Comparison of ENCODE assay signal across 14 cellular contexts in the genomic region with DNA sequence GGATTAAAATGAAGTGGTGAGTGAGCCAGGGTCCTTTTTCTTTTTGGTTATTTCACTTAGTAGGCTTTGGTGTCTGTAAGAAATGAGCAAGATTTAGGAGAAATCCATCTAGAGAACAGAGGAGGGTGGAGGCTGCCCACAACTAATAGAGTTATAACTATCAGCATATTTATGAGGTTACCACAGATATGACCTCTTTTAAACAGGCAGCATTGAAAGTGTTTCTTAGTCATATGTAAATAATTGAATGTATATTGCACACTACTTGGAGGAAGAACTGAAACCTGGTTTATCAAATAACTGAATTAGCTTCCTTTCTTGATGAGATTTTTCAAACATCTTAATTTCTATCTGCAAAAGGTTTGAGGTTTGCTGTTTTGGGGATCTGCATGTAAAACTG.
A peak's percentile ranks its signal among the peaks of the same experiment; 100 is the strongest.
DNase-seq lines count a peak whose midpoint lies in the region; ATAC-seq, FAIRE-seq and TF ChIP-seq lines count a peak whose summit lies in the region.
"Had no signal": no experiment of that assay in that cellular context is flagged by ENCODE, and none has a peak within 500 bp of the region (broad histone marks: within the 10 kb centered on the region; RNA-seq: fewer than 3 reads in every experiment).

No MANE protein-coding gene starts in this region.

- H3K79me2 ChIP-seq in astrocyte (ENCODE audit: insufficient read depth, low read length) (no peaks in the 10 kb centered on the region), PC-3 (ENCODE audit: low read length) (no peaks in the 10 kb centered on the region)

- H3K9me3 Mint-ChIP-seq in astrocyte (ENCODE audit: unreplicated experiment) (peaks cover 7% of the 10 kb centered on the region), mesothelial cell of epicardium (peaks cover 6% of the 10 kb centered on the region)
- H3K9me3 Mint-ChIP-seq in stimulated activated naive B cell treated with anti-CD40 and anti-IgM and Interleukin-4, amounts not matched to agents 10 μg/mL and 1 μg/mL and 100 μg/mL, for 72 hours, result peaks cover 0 to 1% of the 10 kb centered on the region in 2 donors

- no peak overlapping the region for H3K4me3 Mint-ChIP-seq in astrocyte (ENCODE audit: unreplicated experiment)
- H3K4me3 Mint-ChIP-seq in mesothelial cell of epicardium, result no peak overlapping the region
- H3K4me3 Mint-ChIP-seq in stimulated activated naive B cell treated with anti-CD40 and anti-IgM and Interleukin-4, amounts not matched to agents 10 μg/mL and 1 μg/mL and 100 μg/mL, for 72 hours, result no peak overlapping the region
- H3K4me3 Mint-ChIP-seq: CD4-positive, CD25-positive, alpha-beta regulatory T cell had no signal

- H3K27ac ChIP-seq in astrocyte (ENCODE audit: low read depth, low read length), result no peak overlapping the region
- H3K27ac ChIP-seq in PC-3 (ENCODE audit: low read length), result no peak overlapping the region
- H3K27ac ChIP-seq: BLaER1 treated with 17β-estradiol and CSF1 and Interleukin-3, amounts not matched to agents 10 nM and 100 nM had no signal

- no peaks in the 10 kb centered on the region for H3K4me1 ChIP-seq in astrocyte (ENCODE audit: insufficient read depth, low read length)
- H3K4me1 ChIP-seq in PC-3 (ENCODE audit: insufficient read depth, low read length), result no peaks in the 10 kb centered on the region
- H3K4me1 ChIP-seq: BLaER1 treated with 17β-estradiol and CSF1 and Interleukin-3, amounts not matched to agents 10 nM and 100 nM had no signal

- H3K36me3 Mint-ChIP-seq in astrocyte (ENCODE audit: low read depth, unreplicated experiment) (peaks cover 4% of the 10 kb centered on the region), mesothelial cell of epicardium (no peaks in the 10 kb centered on the region)
- no peaks in the 10 kb centered on the region for H3K36me3 Mint-ChIP-seq in stimulated activated naive B cell treated with anti-CD40 and anti-IgM and Interleukin-4, amounts not matched to agents 10 μg/mL and 1 μg/mL and 100 μg/mL, for 72 hours
- H3K36me3 Mint-ChIP-seq: CD4-positive, CD25-positive, alpha-beta regulatory T cell had no signal

- intact Hi-C loops in PC-3 (cut with micrococcal nuclease), result no loop called here

- peak; percentile 26 for DNase-seq in HCEC 1CT
- peak; percentile 2 for DNase-seq in astrocyte (ENCODE audit: low read depth)
- no peak for DNase-seq in mesothelial cell of epicardium (ENCODE audit: low spot score in 2 of 2, unreplicated experiment in 2 of 2)
- no peak for DNase-seq in stimulated activated naive B cell treated with anti-CD40 and anti-IgM and Interleukin-4, amounts not matched to agents 10 μg/mL and 1 μg/mL and 100 μg/mL, for 72 hours
- no peak for DNase-seq in activated CD8-positive, alpha-beta memory T cell treated with anti-CD3 and anti-CD28 coated beads for 24 hours
- no peak for DNase-seq in PC-3
- no peak for DNase-seq in COR-L47 (lab: John Stamatoyannopoulos, UW)
- DNase-seq: ACHN; Calu3; CD4-positive, CD25-positive, alpha-beta regulatory T cell; DMS 273 treated with DMSO at 0.1 percent for 48 hours had no signal

- H3K9ac ChIP-seq in astrocyte (ENCODE audit: low read length) (no peak overlapping the region), PC-3 (ENCODE audit: low read length) (no peak overlapping the region)
- H3K9ac ChIP-seq: BLaER1 treated with 17β-estradiol and CSF1 and Interleukin-3, amounts not matched to agents 10 nM and 100 nM had no signal

- H3F3A ChIP-seq in PC-3 (ENCODE audit: low read length, unreplicated experiment), result no peaks in the 10 kb centered on the region

- BruUV-seq in PC-3 (replicated peaks; lab: Mats Ljungman, UMichigan), result no TSS peak

- H2AFZ ChIP-seq in astrocyte (ENCODE audit: low read depth, low read length), result no peak overlapping the region
- no peak overlapping the region for H2AFZ ChIP-seq in PC-3 (ENCODE audit: low read length)

- ATAC-seq in stimulated activated naive B cell treated with anti-CD40 and anti-IgM and Interleukin-4, amounts not matched to agents 10 μg/mL and 1 μg/mL and 100 μg/mL, for 72 hours (replicated peaks), result peak; percentile 53 to 55
- no peak for ATAC-seq in PC-3

- H3K27me3 Mint-ChIP-seq in astrocyte (ENCODE audit: low read depth, unreplicated experiment) (no peaks in the 10 kb centered on the region), mesothelial cell of epicardium (ENCODE audit: low read depth) (no peaks in the 10 kb centered on the region)
- peaks cover 3 to 19% of the 10 kb centered on the region in 2 donors for H3K27me3 Mint-ChIP-seq in stimulated activated naive B cell treated with anti-CD40 and anti-IgM and Interleukin-4, amounts not matched to agents 10 μg/mL and 1 μg/mL and 100 μg/mL, for 72 hours

- H3K36me3 ChIP-seq in astrocyte (ENCODE audit: insufficient read depth, low read length), result no peaks in the 10 kb centered on the region
- H3K36me3 ChIP-seq in PC-3 (ENCODE audit: low read depth, low read length), result no peaks in the 10 kb centered on the region
- H3K36me3 ChIP-seq: BLaER1 treated with 17β-estradiol and CSF1 and Interleukin-3, amounts not matched to agents 10 nM and 100 nM had no signal

- POLR2A ChIA-PET in PC-3 (lab: Charles Lee; ENCODE audit: unreplicated experiment), result no interaction called here

- H3K27me3 ChIP-seq in astrocyte (ENCODE audit: insufficient read depth, low read length) (no peaks in the 10 kb centered on the region), PC-3 (ENCODE audit: low read length) (peaks cover 27% of the 10 kb centered on the region)
- H3K27me3 ChIP-seq: BLaER1 treated with 17β-estradiol and CSF1 and Interleukin-3, amounts not matched to agents 10 nM and 100 nM had no signal

- no peaks in the 10 kb centered on the region for H3K4me1 Mint-ChIP-seq in astrocyte (ENCODE audit: low read depth, unreplicated experiment)
- H3K4me1 Mint-ChIP-seq in mesothelial cell of epicardium, result peaks cover 40% of the 10 kb centered on the region
- no peaks in the 10 kb centered on the region for H3K4me1 Mint-ChIP-seq in stimulated activated naive B cell treated with anti-CD40 and anti-IgM and Interleukin-4, amounts not matched to agents 10 μg/mL and 1 μg/mL and 100 μg/mL, for 72 hours
- H3K4me1 Mint-ChIP-seq: CD4-positive, CD25-positive, alpha-beta regulatory T cell had no signal

- TF ChIP-seq CTCF in astrocyte (IDR thresholded peaks at IDR 0.05; ENCODE audit: insufficient read depth, low read depth, low read length) (no peak), mesothelial cell of epicardium (IDR thresholded peaks at IDR 0.05; ENCODE audit: unreplicated experiment) (no peak), PC-3 (conservative IDR thresholded peaks at IDR 0.05; ENCODE audit: low read depth, low read length) (no peak)

- H3K9me2 ChIP-seq in PC-3 (replicated peaks; ENCODE audit: low read length), result no peaks in the 10 kb centered on the region

- H3K4me3 ChIP-seq in astrocyte (ENCODE audit: insufficient read depth, low read depth, low read length), result no peak overlapping the region
- H3K4me3 ChIP-seq in PC-3 (ENCODE audit: low read length), result no peak overlapping the region
- H3K4me3 ChIP-seq: BLaER1 treated with 17β-estradiol and CSF1 and Interleukin-3, amounts not matched to agents 10 nM and 100 nM had no signal

- CTCF ChIA-PET in PC-3 (lab: Charles Lee), result no interaction called here

- no peaks in the 10 kb centered on the region for H3K9me3 ChIP-seq in astrocyte (ENCODE audit: insufficient read depth, low read depth, low read length)
- no peaks in the 10 kb centered on the region for H3K9me3 ChIP-seq in PC-3 (ENCODE audit: low read length)

- H3K4me2 ChIP-seq in astrocyte (ENCODE audit: low read length) (no peak overlapping the region), PC-3 (ENCODE audit: low read length) (no peak overlapping the region)
- H3K4me2 ChIP-seq: BLaER1 treated with 17β-estradiol and CSF1 and Interleukin-3, amounts not matched to agents 10 nM and 100 nM had no signal

- no peak for FAIRE-seq in astrocyte (lab: Jason Lieb, UNC)
- FAIRE-seq: GM12892, H54 had no signal

- H4K20me1 ChIP-seq in astrocyte (ENCODE audit: insufficient read depth, low read length), result no peaks in the 10 kb centered on the region
- no peaks in the 10 kb centered on the region for H4K20me1 ChIP-seq in PC-3 (ENCODE audit: low read length)
- H4K20me1 ChIP-seq: BLaER1 treated with 17β-estradiol and CSF1 and Interleukin-3, amounts not matched to agents 10 nM and 100 nM had no signal

- H3K27ac Mint-ChIP-seq in astrocyte (ENCODE audit: unreplicated experiment) (no peak overlapping the region), mesothelial cell of epicardium (peak overlapping the region; percentile 39)
- H3K27ac Mint-ChIP-seq in stimulated activated naive B cell treated with anti-CD40 and anti-IgM and Interleukin-4, amounts not matched to agents 10 μg/mL and 1 μg/mL and 100 μg/mL, for 72 hours, result no peak overlapping the region
- H3K27ac Mint-ChIP-seq: CD4-positive, CD25-positive, alpha-beta regulatory T cell had no signal

Comparison
In these comparisons a context has a peak if more than half of its experiments do, and no peak if none do; other contexts are left out.
1. DNase-seq: peak in HCEC 1CT (single experiment) and astrocyte (single experiment); none in mesothelial cell of epicardium (0 of 2), stimulated activated naive B cell treated with anti-CD40 and anti-IgM and Interleukin-4, amounts not matched to agents 10 μg/mL and 1 μg/mL and 100 μg/mL, for 72 hours (single experiment), activated CD8-positive, alpha-beta memory T cell treated with anti-CD3 and anti-CD28 coated beads for 24 hours (single experiment), PC-3 (single experiment) and COR-L47 (single experiment).